Comparison of ENCODE assay signal across 18 cellular contexts in genomic region chr16:70724146-70725023, GRCh38. TPM values are rescaled to one million over a fixed set of nuclear protein-coding genes. Genes with fewer than 3 reads are reported as not detected.
DNase-seq lines count a peak whose midpoint lies in the region; ATAC-seq, FAIRE-seq and TF ChIP-seq lines count a peak whose summit lies in the region.
"Had no signal": no experiment of that assay in that cellular context is flagged by ENCODE, and none has a peak within 500 bp of the region (broad histone marks: within the 10 kb centered on the region; RNA-seq: fewer than 3 reads in every experiment).

No MANE protein-coding gene starts in this region.

- H3K9me3 Mint-ChIP-seq in type B pancreatic cell (no peaks in the 10 kb centered on the region), glutamatergic neuron (ENCODE audit: unreplicated experiment) (peaks cover 4% of the 10 kb centered on the region)
- H3K9me3 Mint-ChIP-seq: activated naive CD4-positive, alpha-beta T cell treated with anti-CD3 and anti-CD28 coated beads for 36 hours; immature natural killer cell had no signal

- over 99% methylated on average over 15 of the region's 15 CpGs for WGBS in mammary epithelial cell (ENCODE audit: low coverage, missing lambda C conversion rate)
- 75 to 82% methylated on average over 15 of the region's 15 CpGs for WGBS in pancreas, 2 donors

- CTCF ChIA-PET in mammary epithelial cell (lab: Charles Lee; ENCODE audit: low non-redundant PET), result no interaction called here

- H3K79me2 ChIP-seq in mammary epithelial cell (ENCODE audit: insufficient read depth, low read length), result no peaks in the 10 kb centered on the region

- H3K4me1 Mint-ChIP-seq in type B pancreatic cell (ENCODE audit: unreplicated experiment), result peaks cover 29% of the 10 kb centered on the region
- peaks cover 7% of the 10 kb centered on the region for H3K4me1 Mint-ChIP-seq in glutamatergic neuron (ENCODE audit: low read depth, unreplicated experiment)
- H3K4me1 Mint-ChIP-seq: immature natural killer cell had no signal

- H3K4me2 ChIP-seq in mammary epithelial cell (ENCODE audit: insufficient read depth, low read depth, low read length), result no peak overlapping the region
- H3K4me2 ChIP-seq: A549 had no signal

- peaks cover 24% of the 10 kb centered on the region for H3K36me3 Mint-ChIP-seq in type B pancreatic cell
- peaks cover 17% of the 10 kb centered on the region for H3K36me3 Mint-ChIP-seq in glutamatergic neuron (ENCODE audit: unreplicated experiment)

- DNase-seq in breast epithelium (ENCODE audit: low spot score in 2 of 2) (no peak), mammary epithelial cell (no peak), pancreas (no peak), type B pancreatic cell (ENCODE audit: extremely low spot score, unreplicated experiment) (no peak), KG1 (lab: John Stamatoyannopoulos, UW) (no peak), glutamatergic neuron (no peak), NCI-H1694 treated with DMSO at 0.1 percent for 48 hours (lab: John Stamatoyannopoulos, UW) (no peak)
- DNase-seq: activated naive CD4-positive, alpha-beta T cell treated with anti-CD3 and anti-CD28 coated beads for 36 hours; foreskin melanocyte; immature natural killer cell; NCI-H1417; NK-92 treated with Interleukin-12 subunit alpha and Interleukin-12 subunit beta, amount 100 ng/mL, for 24 hours had no signal

- H3K27me3 Mint-ChIP-seq in type B pancreatic cell (no peaks in the 10 kb centered on the region), glutamatergic neuron (ENCODE audit: unreplicated experiment) (peaks cover 3% of the 10 kb centered on the region)

- no peak for FAIRE-seq in pancreas (lab: Jason Lieb, UNC)
- FAIRE-seq: A549, endometrium had no signal

- TF ChIP-seq POLR2A in breast epithelium (IDR thresholded peaks at IDR 0.05), result no peak

- H3K4me3 ChIP-seq in breast epithelium (no peak overlapping the region), mammary epithelial cell (replicated peaks in 1 of 3; ENCODE audit: insufficient read depth in 1 of 3, low read depth in 2 of 3, low read length in 3 of 3) (no peak overlapping the region), pancreas (no peak overlapping the region)
- H3K4me3 ChIP-seq: A549, prostate gland, thoracic aorta had no signal

- H3K4me1 ChIP-seq in breast epithelium, result peaks cover 6 to 17% of the 10 kb centered on the region in 2 donors
- no peaks in the 10 kb centered on the region for H3K4me1 ChIP-seq in mammary epithelial cell (ENCODE audit: insufficient read depth, low read length)
- H3K4me1 ChIP-seq in pancreas, result peaks cover 0 to 3% (median 0%) of the 10 kb centered on the region in 3 donors
- H3K4me1 ChIP-seq: A549 had no signal

- H2AFZ ChIP-seq in mammary epithelial cell (ENCODE audit: low read depth, low read length), result no peak overlapping the region

- no TSS peak for BruUV-seq in mammary epithelial cell (replicated peaks; lab: Mats Ljungman, UMichigan)

- H3K9me3 ChIP-seq in breast epithelium (no peaks in the 10 kb centered on the region), mammary epithelial cell (replicated peaks; ENCODE audit: insufficient read depth, low read length) (no peaks in the 10 kb centered on the region), pancreas (no peaks in the 10 kb centered on the region)
- H3K9me3 ChIP-seq: prostate gland, thoracic aorta had no signal

- no peak overlapping the region for H3K9ac ChIP-seq in mammary epithelial cell (ENCODE audit: insufficient read depth, low read length)

- H3K27ac Mint-ChIP-seq in type B pancreatic cell (peak overlapping the region; percentile 87), glutamatergic neuron (ENCODE audit: unreplicated experiment) (no peak overlapping the region)
- H3K27ac Mint-ChIP-seq: activated naive CD4-positive, alpha-beta T cell treated with anti-CD3 and anti-CD28 coated beads for 36 hours; immature natural killer cell had no signal

- peak in 3 of 4 donors; percentile 17 to 21 (median 21) for ATAC-seq in pancreas
- ATAC-seq: A549 had no signal

- H3K36me3 ChIP-seq in breast epithelium, result no peaks in the 10 kb centered on the region
- no peaks in the 10 kb centered on the region for H3K36me3 ChIP-seq in mammary epithelial cell (ENCODE audit: insufficient read depth, low read length)
- no peaks in the 10 kb centered on the region for H3K36me3 ChIP-seq in pancreas
- H3K36me3 ChIP-seq: prostate gland, thoracic aorta had no signal

- no peaks in the 10 kb centered on the region for H3K27me3 ChIP-seq in breast epithelium
- H3K27me3 ChIP-seq in mammary epithelial cell (ENCODE audit: insufficient read depth, low read length), result no peaks in the 10 kb centered on the region
- no peaks in the 10 kb centered on the region for H3K27me3 ChIP-seq in layer of hippocampus (ENCODE audit: control insufficient read depth, insufficient read depth, low read length)
- no peaks in the 10 kb centered on the region for H3K27me3 ChIP-seq in pancreas

- dilution Hi-C loops in mammary epithelial cell (cut with HindIII; ENCODE audit: low sequenced_read_pairs), result no loop called here

- intact Hi-C loops in breast epithelium (cut with DNase I; ENCODE audit: low total_unique reads) (no loop called here), mammary epithelial cell (cut with micrococcal nuclease) (no loop called here), pancreas (cut with DNase I) (no loop called here)

- H3K27ac ChIP-seq in breast epithelium (peak overlapping the region; percentile 83 to 93), mammary epithelial cell (ENCODE audit: insufficient read depth, low read depth, low read length) (no peak overlapping the region), layer of hippocampus (ENCODE audit: low read depth, low read length) (peak overlapping the region; percentile 88), pancreas (peak overlapping the region; percentile 22 to 75 (median 68))

- no peaks in the 10 kb centered on the region for H4K20me1 ChIP-seq in mammary epithelial cell (ENCODE audit: insufficient read depth, low read length)

- no peak for TF ChIP-seq CTCF in breast epithelium (IDR thresholded peaks at IDR 0.05)
- TF ChIP-seq CTCF in mammary epithelial cell (conservative IDR thresholded peaks at IDR 0.05 in 1 of 2, IDR thresholded peaks at IDR 0.05 in 1 of 2; ENCODE audit: extremely low read depth in 1 of 2, insufficient read depth in 1 of 2, low read depth in 1 of 2, low read length in 2 of 2), result no peak
- no peak for TF ChIP-seq CTCF in pancreas (IDR thresholded peaks at IDR 0.05)
- TF ChIP-seq CTCF in type B pancreatic cell (conservative IDR thresholded peaks at IDR 0.05), result no peak
- TF ChIP-seq CTCF in glutamatergic neuron (IDR thresholded peaks at IDR 0.05; ENCODE audit: partially characterized antibody, unreplicated experiment), result no peak

- in situ Hi-C loops in mammary epithelial cell (cut with MboI; ENCODE audit: low sequenced_read_pairs in 2 of 2), result no loop called here

- H3K4me3 Mint-ChIP-seq in type B pancreatic cell (peak overlapping the region; percentile 47), glutamatergic neuron (ENCODE audit: unreplicated experiment) (no peak overlapping the region)
- H3K4me3 Mint-ChIP-seq: activated naive CD4-positive, alpha-beta T cell treated with anti-CD3 and anti-CD28 coated beads for 36 hours; CD14-positive monocyte; immature natural killer cell had no signal

RNA-seq across cellular contexts. Expression of gene MTSS2, which starts 38.5 kb away (rescaled TPM):
- total RNA-seq in breast epithelium, result 10 to 100 TPM in 2 of 3 donors, 1 to 10 TPM in 1; 9.4 to 28.8 (median 22.8) TPM
- total RNA-seq in mammary epithelial cell, result 10 to 100 TPM; 25.8 to 42.9 TPM
- 46.7 TPM for polyA plus RNA-seq in mammary epithelial cell
- 28.8 TPM for polyA minus RNA-seq in mammary epithelial cell
- total RNA-seq in pancreas, result 10 to 100 TPM in 2 of 6 donors, 1 to 10 TPM in 4; 5.0 to 17.3 (median 8.5) TPM
- 10 to 100 TPM; 34.3 to 39.1 TPM for polyA plus RNA-seq in pancreas
- total RNA-seq in type B pancreatic cell (ENCODE audit: low replicate concordance), result 92.2 and 118 TPM in 2 replicates
- total RNA-seq in glutamatergic neuron (ENCODE audit: unreplicated experiment), result 36.2 TPM
- polyA plus RNA-seq: CD14-positive monocyte, immature natural killer cell had no signal
